In genomic region chr4:103400405-103400804, GRCh38 we compare ENCODE assay signal across 13 cellular contexts.
DNase-seq lines count a peak whose midpoint lies in the region; ATAC-seq and TF ChIP-seq lines count a peak whose summit lies in the region.
"Had no signal": no experiment of that assay in that cellular context is flagged by ENCODE, and none has a peak within 500 bp of the region (broad histone marks: within the 10 kb centered on the region; RNA-seq: fewer than 3 reads in every experiment).

No MANE protein-coding gene starts in this region.

- TF ChIP-seq POLR2A in transverse colon (IDR thresholded peaks at IDR 0.05): no peak

- H3K4me1 ChIP-seq in transverse colon: no peaks in the 10 kb centered on the region

- TF ChIP-seq CTCF in transverse colon (IDR thresholded peaks at IDR 0.05): no peak

- ATAC-seq in GM21390 (IDR thresholded peaks at IDR 0.05; ENCODE audit: unreplicated experiment): peak; percentile 57
- peak; percentile 78 for ATAC-seq in HG03060 (IDR thresholded peaks at IDR 0.05; ENCODE audit: low read depth, unreplicated experiment)
- ATAC-seq: left lobe of liver; stimulated activated naive CD8-positive, alpha-beta T cell treated with anti-CD3 and anti-CD28 coated beads, Interleukin-15, Interleukin-2, amounts not matched to agents 100 U/mL and 50 U/mL, for 24 hours had no signal

- peak; percentile 37 for DNase-seq in RKO (ENCODE audit: low spot score)
- DNase-seq in renal cortical epithelial cell (ENCODE audit: low read depth): peak; percentile 74
- no peak for DNase-seq in NCI-H446 (lab: John Stamatoyannopoulos, UW)
- no peak for DNase-seq in transverse colon
- no peak for DNase-seq in DMS153 treated with DMSO at 0.1 percent for 48 hours (lab: John Stamatoyannopoulos, UW; ENCODE audit: unreplicated experiment)
- DNase-seq: endodermal cell; stimulated activated naive CD8-positive, alpha-beta T cell treated with anti-CD3 and anti-CD28 coated beads, Interleukin-15, Interleukin-2, amounts not matched to agents 100 U/mL and 50 U/mL, for 24 hours; T-helper 9 cell had no signal

- no peaks in the 10 kb centered on the region for H3K27me3 ChIP-seq in transverse colon

- 13% methylated on average over 1 of the region's 1 CpG; no CpG with 5 or more reads in 1 of the 2 donors for WGBS in transverse colon (ENCODE audit: low coverage in 1 of 2), 2 donors

- H3K36me3 ChIP-seq in transverse colon: no peaks in the 10 kb centered on the region

- TF ChIP-seq EP300 in transverse colon (IDR thresholded peaks at IDR 0.05; ENCODE audit: low read depth): no peak

- intact Hi-C loops in transverse colon (cut with DNase I; ENCODE audit: low total_unique reads): no loop called here

- no peak overlapping the region for H3K27ac ChIP-seq in transverse colon
- H3K27ac ChIP-seq: HL-60, skin epidermis had no signal

- no peak overlapping the region for H3K4me3 ChIP-seq in transverse colon
- H3K4me3 ChIP-seq: skin epidermis had no signal

- no peaks in the 10 kb centered on the region for H3K9me3 ChIP-seq in transverse colon

- in situ Hi-C loops in transverse colon (cut with MboI; ENCODE audit: low pct_ligation_motif_present in 1 of 4, low pct_unique_long_range_greater_than_20kb in 1 of 4, low sequenced_read_pairs in 3 of 4): no loop called here

Comparison
In these comparisons a context has a peak if more than half of its experiments do, and no peak if none do; other contexts are left out.
1. DNase-seq: peak in RKO (single experiment) and renal cortical epithelial cell (single experiment); none in NCI-H446 (0 of 2), transverse colon (single experiment) and DMS153 treated with DMSO at 0.1 percent for 48 hours (single experiment).